In the genomic region with DNA sequence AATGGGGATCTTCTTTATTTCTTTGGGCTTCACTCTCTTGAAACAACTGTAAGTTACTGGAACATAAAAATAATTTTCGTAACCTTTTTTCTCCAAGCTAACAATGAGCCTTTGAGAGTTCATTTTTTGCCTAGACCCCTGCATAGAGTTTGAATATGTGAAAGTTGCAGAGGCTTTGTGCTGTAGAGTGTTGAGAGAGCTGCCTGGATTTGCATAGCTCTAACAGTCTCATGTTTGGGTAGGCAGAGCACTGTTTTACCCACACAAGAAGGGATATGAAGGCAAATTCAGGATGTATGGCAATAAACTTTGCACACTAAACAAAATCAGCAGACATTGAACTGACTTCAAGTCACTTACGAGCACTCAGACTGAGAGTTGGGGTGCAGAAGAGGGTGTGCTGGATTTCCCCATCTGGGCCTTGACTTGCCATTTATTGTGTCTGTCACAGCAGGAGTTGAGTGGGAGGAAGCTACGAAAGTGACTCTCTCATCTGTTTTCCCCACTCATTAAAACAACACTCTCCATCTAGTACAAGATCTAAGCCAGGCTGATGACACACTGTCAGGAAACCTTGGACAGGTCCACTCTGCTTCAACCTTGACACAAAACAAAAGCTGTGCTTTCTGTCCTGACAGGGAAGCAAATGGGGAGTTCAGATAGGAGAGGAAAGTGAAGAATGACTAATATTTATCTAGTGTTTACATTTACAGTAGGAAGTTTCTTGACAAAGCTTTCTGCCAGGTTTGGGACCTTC, we compare ENCODE assay signal across 8 cellular contexts.
DNase-seq lines count a peak whose midpoint lies in the region; ATAC-seq, FAIRE-seq and TF ChIP-seq lines count a peak whose summit lies in the region.
"Not testable (repeated sequence)": the region's sequence is repeated elsewhere in the genome, so short reads cannot be mapped to it uniquely, and the experiment has no call there.

No MANE protein-coding gene starts in this region.

- not testable (repeated sequence) for H3K27ac ChIP-seq in pancreas

- not testable (repeated sequence) for FAIRE-seq in pancreas (lab: Jason Lieb, UNC)

- not testable (repeated sequence) for H3K9me3 Mint-ChIP-seq in activated naive CD4-positive, alpha-beta T cell treated with anti-CD3 and anti-CD28 coated beads, Interleukin-2, amount 50 U/mL, for 72 hours

- DNase-seq in DMS53 (lab: John Stamatoyannopoulos, UW) (peak; percentile 31), NCI-H526 treated with DMSO at 0.1 percent for 48 hours (lab: John Stamatoyannopoulos, UW) (peak; percentile 79)
- DNase-seq in activated naive CD4-positive, alpha-beta T cell treated with anti-CD3 and anti-CD28 coated beads, Interleukin-2, amount 50 U/mL, for 72 hours (ENCODE audit: low spot score in 2 of 2); pancreas: not testable (repeated sequence)

- 46 to 73% methylated on average over 2 of the region's 3 CpGs for WGBS in pancreas, 2 donors

- ATAC-seq in GM18907 (IDR thresholded peaks at IDR 0.05; ENCODE audit: unreplicated experiment) (peak; percentile 64), GM21367 (IDR thresholded peaks at IDR 0.05; ENCODE audit: unreplicated experiment) (peak; percentile 65), HG02759 (IDR thresholded peaks at IDR 0.05; ENCODE audit: unreplicated experiment) (peak; percentile 77), HG03378 (IDR thresholded peaks at IDR 0.05; ENCODE audit: unreplicated experiment) (peak; percentile 98), pancreas (peak in 3 of 4 donors; percentile 41 to 63 (median 44))
- ATAC-seq in activated naive CD4-positive, alpha-beta T cell treated with anti-CD3 and anti-CD28 coated beads, Interleukin-2, amount 50 U/mL, for 72 hours = peak; percentile 68 to 93

- H3K27me3 ChIP-seq in pancreas = not testable (repeated sequence)

- not testable (repeated sequence) for TF ChIP-seq CTCF in pancreas (IDR thresholded peaks at IDR 0.05)

- H3K27ac Mint-ChIP-seq in activated naive CD4-positive, alpha-beta T cell treated with anti-CD3 and anti-CD28 coated beads, Interleukin-2, amount 50 U/mL, for 72 hours = not testable (repeated sequence)

- not testable (repeated sequence) for H3K36me3 Mint-ChIP-seq in activated naive CD4-positive, alpha-beta T cell treated with anti-CD3 and anti-CD28 coated beads, Interleukin-2, amount 50 U/mL, for 72 hours

- H3K4me3 ChIP-seq in pancreas = not testable (repeated sequence)

- H3K9me3 ChIP-seq in pancreas = not testable (repeated sequence)

- H3K4me1 ChIP-seq in pancreas = not testable (repeated sequence)

- intact Hi-C loops in pancreas (cut with DNase I) = not testable (repeated sequence)

- not testable (repeated sequence) for H3K36me3 ChIP-seq in pancreas

Comparison
In these comparisons a context has a peak if more than half of its experiments do, and no peak if none do; other contexts are left out.
1. ATAC-seq: peak in every context shown above with its lines; median percentile 98 in HG03378; 80 in activated naive CD4-positive, alpha-beta T cell treated with anti-CD3 and anti-CD28 coated beads, Interleukin-2, amount 50 U/mL, for 72 hours; 77 in HG02759; 65 in GM21367; 64 in GM18907; 44 in pancreas.